Comparison of ENCODE assay signal across 8 cellular contexts in the genomic region with DNA sequence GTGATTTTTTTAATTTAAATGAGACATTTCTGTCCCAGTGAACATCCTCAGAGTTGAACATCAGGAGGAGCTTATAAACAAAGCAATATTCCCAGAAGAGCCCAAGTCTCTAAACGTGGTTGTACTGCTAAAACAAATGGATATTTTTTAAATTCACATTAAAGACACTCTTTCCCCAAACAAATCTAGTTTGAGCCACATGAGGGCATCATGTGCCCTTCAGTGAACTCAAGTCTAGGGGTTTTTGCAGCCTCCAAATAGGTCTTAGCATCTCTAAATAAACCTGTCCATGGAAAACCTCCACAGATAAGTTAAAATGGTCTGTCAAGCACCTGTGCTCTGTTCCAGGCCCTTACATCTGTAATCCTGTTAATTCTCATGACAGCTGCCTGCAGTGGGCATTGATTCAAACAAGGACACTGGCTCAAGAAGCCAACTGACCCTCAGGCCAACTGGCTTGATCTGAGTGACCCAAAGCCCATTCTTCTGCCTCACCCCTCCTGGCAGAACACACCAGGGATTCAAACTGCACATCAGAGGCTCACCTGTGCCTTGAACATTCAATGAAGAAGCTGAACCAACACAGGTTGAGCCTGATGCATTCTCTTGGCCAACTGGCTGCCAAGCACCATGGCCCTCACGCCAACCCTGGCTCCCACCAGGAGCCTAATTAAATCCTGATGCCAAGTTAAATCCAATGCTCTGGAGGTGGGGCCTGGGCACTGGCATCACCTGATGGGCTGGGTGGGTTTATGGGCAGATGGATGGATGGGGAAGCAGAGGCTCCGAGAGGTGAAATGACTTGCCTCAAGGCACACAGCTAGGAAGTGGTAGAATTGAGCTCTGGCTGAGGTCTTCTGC. TPM values are rescaled to one million over a fixed set of nuclear protein-coding genes. Genes with fewer than 3 reads are reported as not detected.
DNase-seq lines count a peak whose midpoint lies in the region; ATAC-seq, FAIRE-seq and TF ChIP-seq lines count a peak whose summit lies in the region.

No MANE protein-coding gene starts in this region.

- no peaks in the 10 kb centered on the region for H3K27me3 ChIP-seq in OCI-LY3 (ENCODE audit: low read depth, low read length)

- peaks cover 3% of the 10 kb centered on the region for H3K27me3 Mint-ChIP-seq in activated CD8-positive, alpha-beta memory T cell treated with anti-CD3 and anti-CD28 coated beads, Interleukin-2, amount 10 ng/mL, durations not matched to agents 7 days and 5 days
- no peaks in the 10 kb centered on the region for H3K27me3 Mint-ChIP-seq in stimulated activated memory B cell treated with anti-CD40 and anti-IgM and Interleukin-4, amounts not matched to agents 10 μg/mL and 1 μg/mL and 100 μg/mL, for 72 hours

- H4K20me1 ChIP-seq in OCI-LY3 (ENCODE audit: insufficient read depth, low read length), result no peaks in the 10 kb centered on the region

- DNase-seq in activated CD8-positive, alpha-beta memory T cell treated with anti-CD3 and anti-CD28 coated beads, Interleukin-2, amount 50 U/mL, for 48 hours, result peak; percentile 50
- no peak for DNase-seq in activated CD8-positive, alpha-beta memory T cell treated with anti-CD3 and anti-CD28 coated beads, Interleukin-2, amount 10 ng/mL, durations not matched to agents 7 days and 5 days
- DNase-seq in epithelial cell of esophagus (ENCODE audit: low read depth) (peak; percentile 38), UCSD-AML1 (lab: John Stamatoyannopoulos, UW; ENCODE audit: unreplicated experiment) (no peak), H54 (ENCODE audit: insufficient read length, low spot score) (no peak)

- peaks cover 88% of the 10 kb centered on the region for H3K4me1 ChIP-seq in OCI-LY3 (ENCODE audit: low read length)

- peaks cover 27% of the 10 kb centered on the region for H3K36me3 ChIP-seq in OCI-LY3 (replicated peaks; ENCODE audit: low read depth, low read length)

- no peaks in the 10 kb centered on the region for H3K9me3 ChIP-seq in OCI-LY3 (ENCODE audit: insufficient read depth, low read length)

- no peaks in the 10 kb centered on the region for H3K79me2 ChIP-seq in OCI-LY3 (ENCODE audit: low read length)

- H3K36me3 Mint-ChIP-seq in activated CD8-positive, alpha-beta memory T cell treated with anti-CD3 and anti-CD28 coated beads, Interleukin-2, amount 10 ng/mL, durations not matched to agents 7 days and 5 days, result peaks cover 31% of the 10 kb centered on the region
- H3K36me3 Mint-ChIP-seq in stimulated activated memory B cell treated with anti-CD40 and anti-IgM and Interleukin-4, amounts not matched to agents 10 μg/mL and 1 μg/mL and 100 μg/mL, for 72 hours, result peaks cover 29% of the 10 kb centered on the region

- ATAC-seq in activated CD8-positive, alpha-beta memory T cell treated with anti-CD3 and anti-CD28 coated beads, Interleukin-2, amount 10 ng/mL, durations not matched to agents 7 days and 5 days, result no peak
- ATAC-seq in stimulated activated memory B cell treated with anti-CD40 and anti-IgM and Interleukin-4, amounts not matched to agents 10 μg/mL and 1 μg/mL and 100 μg/mL, for 72 hours, result no peak
- ATAC-seq in GM21360 (IDR thresholded peaks at IDR 0.05; ENCODE audit: unreplicated experiment), result no peak

- peak overlapping the region; percentile 52; the same call in 1 of the 2 replicates for H3K9ac ChIP-seq in OCI-LY3 (ENCODE audit: low read length)

- no peak overlapping the region for H3K4me3 ChIP-seq in OCI-LY3 (ENCODE audit: low read length)
- no peak overlapping the region for H3K4me3 ChIP-seq in epithelial cell of esophagus (ENCODE audit: low read length)

- FAIRE-seq in H54 (lab: Jason Lieb, UNC), result no peak

- peaks cover 85% of the 10 kb centered on the region for H3K4me1 Mint-ChIP-seq in activated CD8-positive, alpha-beta memory T cell treated with anti-CD3 and anti-CD28 coated beads, Interleukin-2, amount 10 ng/mL, durations not matched to agents 7 days and 5 days
- peaks cover 85% of the 10 kb centered on the region for H3K4me1 Mint-ChIP-seq in stimulated activated memory B cell treated with anti-CD40 and anti-IgM and Interleukin-4, amounts not matched to agents 10 μg/mL and 1 μg/mL and 100 μg/mL, for 72 hours

- H2AFZ ChIP-seq in OCI-LY3 (ENCODE audit: low read depth, low read length), result no peak overlapping the region

- H3K4me2 ChIP-seq in OCI-LY3 (ENCODE audit: low read length), result peak overlapping the region; percentile 79

- H3K4me3 Mint-ChIP-seq in activated CD8-positive, alpha-beta memory T cell treated with anti-CD3 and anti-CD28 coated beads, Interleukin-2, amount 10 ng/mL, durations not matched to agents 7 days and 5 days, result no peak overlapping the region
- no peak overlapping the region for H3K4me3 Mint-ChIP-seq in stimulated activated memory B cell treated with anti-CD40 and anti-IgM and Interleukin-4, amounts not matched to agents 10 μg/mL and 1 μg/mL and 100 μg/mL, for 72 hours

- CTCF ChIA-PET in activated CD8-positive, alpha-beta memory T cell treated with anti-CD3 and anti-CD28 coated beads, Interleukin-2, amount 10 ng/mL, durations not matched to agents 7 days and 5 days (lab: Charles Lee), result interaction anchor here (0.6 to 16.9 kb wide), 11 partner anchors 9 to 380 kb away, joined by 3 to 382 read pairs (median 6); a partner anchor contains a TSS

- TF ChIP-seq CTCF in OCI-LY3 (IDR thresholded peaks at IDR 0.05; ENCODE audit: low read depth, low read length), result peak; percentile 60
- TF ChIP-seq CTCF in epithelial cell of esophagus (IDR thresholded peaks at IDR 0.05; ENCODE audit: insufficient read depth, low read depth, low read length, missing control alignments), result peak; percentile 22

- H3K27ac Mint-ChIP-seq in activated CD8-positive, alpha-beta memory T cell treated with anti-CD3 and anti-CD28 coated beads, Interleukin-2, amount 10 ng/mL, durations not matched to agents 7 days and 5 days, result no peak overlapping the region
- peak overlapping the region; percentile 96 for H3K27ac Mint-ChIP-seq in stimulated activated memory B cell treated with anti-CD40 and anti-IgM and Interleukin-4, amounts not matched to agents 10 μg/mL and 1 μg/mL and 100 μg/mL, for 72 hours

- TF ChIP-seq POLR2A in H54 (IDR thresholded peaks at IDR 0.05; ENCODE audit: low read depth, low read length), result no peak

- no peaks in the 10 kb centered on the region for H3K9me3 Mint-ChIP-seq in activated CD8-positive, alpha-beta memory T cell treated with anti-CD3 and anti-CD28 coated beads, Interleukin-2, amount 10 ng/mL, durations not matched to agents 7 days and 5 days (ENCODE audit: low read depth)
- H3K9me3 Mint-ChIP-seq in stimulated activated memory B cell treated with anti-CD40 and anti-IgM and Interleukin-4, amounts not matched to agents 10 μg/mL and 1 μg/mL and 100 μg/mL, for 72 hours, result no peaks in the 10 kb centered on the region

- H3K27ac ChIP-seq in OCI-LY3 (ENCODE audit: low read length), result peak overlapping the region; percentile 99

RNA-seq across cellular contexts. Expression of a gene that starts 8.6 kb away (rescaled TPM):
- 10 to 100 TPM; 64.2 to 86.9 TPM for total RNA-seq in activated CD8-positive, alpha-beta memory T cell treated with anti-CD3 and anti-CD28 coated beads, Interleukin-2, amount 10 ng/mL, durations not matched to agents 7 days and 5 days

RNA-seq across cellular contexts. Expression of a gene that starts 10.0 kb away (rescaled TPM):
- total RNA-seq in activated CD8-positive, alpha-beta memory T cell treated with anti-CD3 and anti-CD28 coated beads, Interleukin-2, amount 10 ng/mL, durations not matched to agents 7 days and 5 days, result 10 to 100 TPM; 81.2 to 99.7 TPM

RNA-seq across cellular contexts. Expression of a gene that starts 26.9 kb away (rescaled TPM):
- total RNA-seq in activated CD8-positive, alpha-beta memory T cell treated with anti-CD3 and anti-CD28 coated beads, Interleukin-2, amount 10 ng/mL, durations not matched to agents 7 days and 5 days, result under 1 TPM; 0.16 to 0.20 TPM

RNA-seq across cellular contexts. Expression of a gene that starts 55.9 kb away (rescaled TPM):
- total RNA-seq in activated CD8-positive, alpha-beta memory T cell treated with anti-CD3 and anti-CD28 coated beads, Interleukin-2, amount 10 ng/mL, durations not matched to agents 7 days and 5 days, result 1 to 10 TPM; 5.8 to 6.1 TPM

Comparison
In these comparisons a context has a peak if more than half of its experiments do, and no peak if none do; other contexts are left out.
1. DNase-seq: peak in activated CD8-positive, alpha-beta memory T cell treated with anti-CD3 and anti-CD28 coated beads, Interleukin-2, amount 50 U/mL, for 48 hours (single experiment) and epithelial cell of esophagus (single experiment); none in activated CD8-positive, alpha-beta memory T cell treated with anti-CD3 and anti-CD28 coated beads, Interleukin-2, amount 10 ng/mL, durations not matched to agents 7 days and 5 days (single experiment), UCSD-AML1 (single experiment) and H54 (single experiment).